In the genomic region with DNA sequence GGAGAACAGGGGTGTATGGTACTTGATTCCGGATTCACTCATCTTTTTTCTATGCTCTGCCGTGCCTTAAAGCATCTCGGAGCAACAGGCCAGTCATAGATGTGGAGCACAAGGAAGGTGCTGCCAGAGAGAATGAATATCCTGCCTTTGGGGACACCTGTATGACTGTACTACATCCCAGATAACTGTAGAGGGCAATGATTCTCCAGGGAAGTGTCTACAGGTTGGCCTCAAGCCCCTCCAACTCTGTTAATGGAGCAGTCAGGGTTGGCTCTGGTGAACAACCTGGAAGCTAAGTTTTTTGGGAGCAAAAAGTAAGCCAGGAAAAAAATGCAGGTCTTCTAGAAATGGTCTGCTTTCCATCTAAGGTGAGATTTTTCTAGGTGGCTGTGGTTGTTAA, we compare ENCODE assay signal across 9 cellular contexts.
A peak's percentile ranks its signal among the peaks of the same experiment; 100 is the strongest.
DNase-seq lines count a peak whose midpoint lies in the region; ATAC-seq and TF ChIP-seq lines count a peak whose summit lies in the region.
"Had no signal": no experiment of that assay in that cellular context is flagged by ENCODE, and none has a peak within 500 bp of the region (broad histone marks: within the 10 kb centered on the region; RNA-seq: fewer than 3 reads in every experiment).

No MANE protein-coding gene starts in this region.

- H3K4me1 Mint-ChIP-seq in neural progenitor cell (peaks cover 5% of the 10 kb centered on the region), T-helper 17 cell (no peaks in the 10 kb centered on the region)

- peaks cover 3% of the 10 kb centered on the region for H3K27me3 Mint-ChIP-seq in neural progenitor cell (ENCODE audit: insufficient read depth, low read depth)
- peaks cover 11% of the 10 kb centered on the region for H3K27me3 Mint-ChIP-seq in T-helper 17 cell

- peak; percentile 20 for DNase-seq in NCI-H2171 treated with DMSO at 0.1 percent for 48 hours (lab: John Stamatoyannopoulos, UW)
- no peak for DNase-seq in NCI-H2171 (lab: John Stamatoyannopoulos, UW)
- DNase-seq in RWPE2 (ENCODE audit: low spot score) = no peak
- peak; percentile 23 for DNase-seq in neural progenitor cell (ENCODE audit: low spot score)
- no peak for DNase-seq in T-helper 17 cell
- DNase-seq in right cardiac atrium = no peak
- DNase-seq: adrenal gland had no signal

- H3K9me3 ChIP-seq in RWPE2 (ENCODE audit: severe bottlenecking) = no peaks in the 10 kb centered on the region
- no peaks in the 10 kb centered on the region for H3K9me3 ChIP-seq in neural progenitor cell (ENCODE audit: low read depth)
- H3K9me3 ChIP-seq in T-helper 17 cell (ENCODE audit: control insufficient read depth, low read length, poor library complexity, severe bottlenecking) = no peaks in the 10 kb centered on the region
- no peaks in the 10 kb centered on the region for H3K9me3 ChIP-seq in right cardiac atrium (ENCODE audit: control insufficient read depth, low read length)
- H3K9me3 ChIP-seq: adrenal gland had no signal

- H3K79me2 ChIP-seq in neural progenitor cell (ENCODE audit: low read depth) = no peaks in the 10 kb centered on the region

- H2AFZ ChIP-seq in neural progenitor cell (replicated peaks) = no peak overlapping the region

- H3K4me1 ChIP-seq in RWPE2 (ENCODE audit: insufficient read depth, poor library complexity, severe bottlenecking) = peaks cover 6% of the 10 kb centered on the region
- peaks cover 3% of the 10 kb centered on the region for H3K4me1 ChIP-seq in neural progenitor cell
- peaks cover 2% of the 10 kb centered on the region for H3K4me1 ChIP-seq in right cardiac atrium (ENCODE audit: control insufficient read depth, insufficient read depth, low read length)

- no peak overlapping the region for H3K4me2 ChIP-seq in neural progenitor cell

- H3K4me3 Mint-ChIP-seq in neural progenitor cell (no peak overlapping the region), T-helper 17 cell (no peak overlapping the region)

- peak; percentile 56 for ATAC-seq in HG03097 (IDR thresholded peaks at IDR 0.05; ENCODE audit: low FRiP score, unreplicated experiment)
- ATAC-seq in RWPE2 (ENCODE audit: low read depth) = peak; percentile 35; the same call in 1 of the 3 replicates
- no peak for ATAC-seq in HG03159 (IDR thresholded peaks at IDR 0.05; ENCODE audit: unreplicated experiment)
- ATAC-seq in T-helper 17 cell = no peak
- ATAC-seq in right cardiac atrium = no peak

- TF ChIP-seq CTCF in RWPE2 (IDR thresholded peaks at IDR 0.05; ENCODE audit: poor library complexity, severe bottlenecking) = peak; percentile 60
- TF ChIP-seq CTCF in neural progenitor cell (IDR thresholded peaks at IDR 0.05) = peak; percentile 43

- no peak overlapping the region for H3K27ac ChIP-seq in RWPE2 (ENCODE audit: poor library complexity, severe bottlenecking)
- no peak overlapping the region for H3K27ac ChIP-seq in neural progenitor cell
- no peak overlapping the region for H3K27ac ChIP-seq in right cardiac atrium (ENCODE audit: low read length)
- H3K27ac ChIP-seq: adrenal gland had no signal

- H3K9ac ChIP-seq in neural progenitor cell = no peak overlapping the region

- no peak overlapping the region for H3K4me3 ChIP-seq in RWPE2 (ENCODE audit: severe bottlenecking)
- H3K4me3 ChIP-seq in neural progenitor cell = no peak overlapping the region
- no peak overlapping the region for H3K4me3 ChIP-seq in right cardiac atrium (ENCODE audit: low read length)
- H3K4me3 ChIP-seq: adrenal gland had no signal

- no peaks in the 10 kb centered on the region for H4K20me1 ChIP-seq in neural progenitor cell (ENCODE audit: low read depth)

- intact Hi-C loops in right cardiac atrium (cut with DNase I) = no loop called here

- no peaks in the 10 kb centered on the region for H3K9me3 Mint-ChIP-seq in neural progenitor cell

- H3K27ac Mint-ChIP-seq in neural progenitor cell = no peak overlapping the region
- H3K27ac Mint-ChIP-seq in T-helper 17 cell = no peak overlapping the region

- H3F3A ChIP-seq in neural progenitor cell (ENCODE audit: low read depth) = no peaks in the 10 kb centered on the region

- H3K27me3 ChIP-seq in RWPE2 (ENCODE audit: insufficient read depth, poor library complexity, severe bottlenecking) (no peaks in the 10 kb centered on the region), neural progenitor cell (no peaks in the 10 kb centered on the region), right cardiac atrium (ENCODE audit: control insufficient read depth, insufficient read depth) (no peaks in the 10 kb centered on the region)
- H3K27me3 ChIP-seq: adrenal gland had no signal

- H3K36me3 Mint-ChIP-seq in neural progenitor cell = no peaks in the 10 kb centered on the region
- H3K36me3 Mint-ChIP-seq in T-helper 17 cell (ENCODE audit: low read depth) = peaks cover 1% of the 10 kb centered on the region

- H3K36me3 ChIP-seq in RWPE2 (ENCODE audit: low read depth) = no peaks in the 10 kb centered on the region
- no peaks in the 10 kb centered on the region for H3K36me3 ChIP-seq in neural progenitor cell
- H3K36me3 ChIP-seq: adrenal gland had no signal

- 95% methylated on average over 3 of the region's 3 CpGs for WGBS in right cardiac atrium

Comparison
In these comparisons a context has a peak if more than half of its experiments do, and no peak if none do; other contexts are left out.
1. DNase-seq: peak in NCI-H2171 treated with DMSO at 0.1 percent for 48 hours (single experiment) and neural progenitor cell (single experiment); none in NCI-H2171 (single experiment), RWPE2 (single experiment), T-helper 17 cell (0 of 3) and right cardiac atrium (0 of 3).
2. ATAC-seq: peak in HG03097 (single experiment) and RWPE2 (single experiment); none in HG03159 (single experiment), T-helper 17 cell (single experiment) and right cardiac atrium (0 of 2).